In the genomic region with DNA sequence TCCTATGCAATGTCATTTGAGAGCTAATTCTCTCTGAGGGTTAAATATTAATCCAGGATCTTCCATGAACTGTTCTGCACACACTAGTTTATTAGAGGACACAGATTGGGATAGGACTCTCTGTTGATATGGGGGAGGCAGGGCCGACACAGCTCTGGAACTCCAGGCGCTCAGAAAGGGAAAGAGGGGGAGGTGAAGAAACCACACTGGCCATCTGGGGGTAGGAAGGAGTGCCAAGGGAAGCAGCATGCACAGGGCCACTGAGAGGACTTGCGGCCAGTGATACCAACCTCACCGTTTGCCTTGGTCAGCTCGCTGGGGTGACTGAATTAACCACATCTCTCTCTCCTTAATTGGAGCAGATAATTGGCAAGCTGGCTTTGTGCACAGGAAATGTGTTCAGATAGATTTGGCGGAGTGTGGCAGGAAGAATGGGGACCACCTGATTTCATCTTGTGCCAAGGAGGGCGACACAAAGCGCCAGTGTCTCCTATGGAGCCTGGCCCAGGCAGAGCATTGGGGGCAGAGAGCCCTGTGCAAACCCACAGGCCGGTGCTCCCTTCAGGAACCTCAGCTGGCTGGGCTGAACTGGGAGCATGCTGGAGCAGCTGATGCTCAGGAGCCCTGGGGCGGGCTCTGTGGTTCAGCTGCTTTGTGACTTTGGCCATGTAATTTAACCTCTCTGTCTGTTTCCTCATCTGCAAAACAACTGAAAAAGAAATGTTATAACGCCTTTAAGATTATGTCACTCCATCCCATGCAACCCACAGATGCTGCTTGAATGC, we compare ENCODE assay signal across 8 cellular contexts. TPM values are rescaled to one million over a fixed set of nuclear protein-coding genes. Genes with fewer than 3 reads are reported as not detected.
DNase-seq lines count a peak whose midpoint lies in the region; ATAC-seq lines count a peak whose summit lies in the region.

No MANE protein-coding gene starts in this region.

- peaks cover 30% of the 10 kb centered on the region for H3K4me1 Mint-ChIP-seq in T-helper 2 cell treated with Interferon-gamma antibody and Interleukin-4, amounts not matched to agents 5 μg/mL and 100 μg/mL, for 36 hours (ENCODE audit: low read depth)

- no peaks in the 10 kb centered on the region for H3K36me3 Mint-ChIP-seq in T-helper 2 cell treated with Interferon-gamma antibody and Interleukin-4, amounts not matched to agents 5 μg/mL and 100 μg/mL, for 36 hours (ENCODE audit: low read depth)

- H3K4me3 Mint-ChIP-seq in T-helper 2 cell treated with Interferon-gamma antibody and Interleukin-4, amounts not matched to agents 5 μg/mL and 100 μg/mL, for 36 hours: peak overlapping the region; percentile 47

- H3K9me3 ChIP-seq in subcutaneous abdominal adipose tissue (ENCODE audit: control insufficient read depth in 5 of 5, low read length in 5 of 5): peaks cover 0 to 5% (median 0%) of the 10 kb centered on the region in 5 donors

- peaks cover 3% of the 10 kb centered on the region for H3K27me3 Mint-ChIP-seq in T-helper 2 cell treated with Interferon-gamma antibody and Interleukin-4, amounts not matched to agents 5 μg/mL and 100 μg/mL, for 36 hours (ENCODE audit: low read depth)

- H3K27ac Mint-ChIP-seq in T-helper 2 cell treated with Interferon-gamma antibody and Interleukin-4, amounts not matched to agents 5 μg/mL and 100 μg/mL, for 36 hours: peak overlapping the region; percentile 58

- intact Hi-C loops in left ventricle myocardium superior (cut with micrococcal nuclease): loop anchor here (5.0 to 10.0 kb wide), 2 partner anchors 90 to 308 kb away; no protein-coding TSS in a partner anchor

- H3K36me3 ChIP-seq in subcutaneous abdominal adipose tissue (ENCODE audit: control insufficient read depth in 5 of 5, insufficient read depth in 5 of 5, low read length in 5 of 5): no peaks in the 10 kb centered on the region

- DNase-seq in NCI-H748 (lab: John Stamatoyannopoulos, UW; ENCODE audit: unreplicated experiment) (peak; percentile 52), NCI-H748 treated with DMSO at 0.1 percent for 48 hours (lab: John Stamatoyannopoulos, UW) (no peak), left ventricle myocardium superior (peak; percentile 44)
- DNase-seq in T-helper 2 cell treated with Interferon-gamma antibody and Interleukin-4, amounts not matched to agents 5 μg/mL and 100 μg/mL, for 36 hours (ENCODE audit: low spot score): no peak
- DNase-seq in stimulated activated CD4-positive, alpha-beta T cell treated with anti-CD3 and anti-CD28 coated beads, Interleukin-15, amount 100 ng/mL, for 24 hours: no peak
- no peak for DNase-seq in activated CD4-positive, alpha-beta T cell treated with anti-CD3 and anti-CD28 coated beads, Interleukin-2, amount 50 U/mL, for 4 hours

- H3K9me3 Mint-ChIP-seq in T-helper 2 cell treated with Interferon-gamma antibody and Interleukin-4, amounts not matched to agents 5 μg/mL and 100 μg/mL, for 36 hours: peaks cover 3% of the 10 kb centered on the region

- ATAC-seq in left ventricle myocardium superior: peak; percentile 50
- ATAC-seq in GM21390 (IDR thresholded peaks at IDR 0.05; ENCODE audit: unreplicated experiment): no peak

- H3K27me3 ChIP-seq in subcutaneous abdominal adipose tissue (ENCODE audit: control insufficient read depth in 5 of 5, insufficient read depth in 4 of 5, low read length in 5 of 5): no peaks in the 10 kb centered on the region

- peak overlapping the region; percentile 73 for H3K27ac ChIP-seq in subcutaneous abdominal adipose tissue (ENCODE audit: low read depth, low read length)

- peaks cover 21 to 80% (median 56%) of the 10 kb centered on the region in 5 donors for H3K4me1 ChIP-seq in subcutaneous abdominal adipose tissue (ENCODE audit: control insufficient read depth in 5 of 5, insufficient read depth in 5 of 5, low read length in 5 of 5)

- peak overlapping the region in 2 of 5 donors; percentile 27 to 39 for H3K9ac ChIP-seq in subcutaneous abdominal adipose tissue (ENCODE audit: low read length in 5 of 5)

- H3K4me3 ChIP-seq in subcutaneous abdominal adipose tissue (ENCODE audit: low read depth in 1 of 5, low read length in 5 of 5): peak overlapping the region in 4 of 5 donors; percentile 24 to 46 (median 32)

RNA-seq across cellular contexts. Expression of a gene that starts 25.4 kb away (rescaled TPM):
- total RNA-seq in left ventricle myocardium superior: 9.9 TPM

Comparison
In these comparisons a context has a peak if more than half of its experiments do, and no peak if none do; other contexts are left out.
1. DNase-seq: peak in NCI-H748 (single experiment) and left ventricle myocardium superior (single experiment); none in NCI-H748 treated with DMSO at 0.1 percent for 48 hours (single experiment), T-helper 2 cell treated with Interferon-gamma antibody and Interleukin-4, amounts not matched to agents 5 μg/mL and 100 μg/mL, for 36 hours (single experiment), stimulated activated CD4-positive, alpha-beta T cell treated with anti-CD3 and anti-CD28 coated beads, Interleukin-15, amount 100 ng/mL, for 24 hours (single experiment) and activated CD4-positive, alpha-beta T cell treated with anti-CD3 and anti-CD28 coated beads, Interleukin-2, amount 50 U/mL, for 4 hours (0 of 2).